1 cellular context compared by ENCODE assay signal in genomic region chr2:105329197-105329554, GRCh38.
TF ChIP-seq lines count a peak whose summit lies in the region.

No MANE protein-coding gene starts in this region.

TF ChIP-seq in HepG2, 621 proteins besides CTCF, POLR2A, EP300 and RAD21 (continued from another document and continues in another):
- 0 out of 2 replicates have a peak, but pooled peaks have one; percentile 6 for TF ChIP-seq ZNF691 (CRISPR knock-in tag; IDR thresholded peaks at IDR 0.05; ENCODE audit: borderline replicate concordance, low read depth)
- no peak; the same call in 1 of the 2 replicates for TF ChIP-seq ZBTB34 (CRISPR knock-in tag; IDR thresholded peaks at IDR 0.05)
- TF ChIP-seq RBM22 (optimal IDR thresholded peaks at IDR 0.05; ENCODE audit: low read length) = no peak
- no peak for TF ChIP-seq ZNF512 (CRISPR knock-in tag; IDR thresholded peaks at IDR 0.05)
- TF ChIP-seq ZBTB43 (CRISPR knock-in tag; conservative IDR thresholded peaks at IDR 0.05) = peak; percentile 26; the same call in 1 of the 2 replicates
- no peak for TF ChIP-seq ZBTB21 (CRISPR knock-in tag; IDR thresholded peaks at IDR 0.05)
- no peak for TF ChIP-seq TGIF2 (CRISPR knock-in tag; IDR thresholded peaks at IDR 0.05)
- no peak for TF ChIP-seq SOX13 (IDR thresholded peaks at IDR 0.05)
- no peak for TF ChIP-seq SOX13 (CRISPR knock-in tag; conservative IDR thresholded peaks at IDR 0.05 in 1 of 2, IDR thresholded peaks at IDR 0.05 in 1 of 2)
- peak; percentile 76 for TF ChIP-seq PATZ1 (CRISPR knock-in tag; IDR thresholded peaks at IDR 0.05)
- no peak for TF ChIP-seq SAP130 (CRISPR knock-in tag; IDR thresholded peaks at IDR 0.05; ENCODE audit: low read depth)
- TF ChIP-seq MLX (CRISPR knock-in tag; IDR thresholded peaks at IDR 0.05) = peak; percentile 13; the same call in 1 of the 2 replicates
- no peak for TF ChIP-seq ZNF432 (CRISPR knock-in tag; IDR thresholded peaks at IDR 0.05; ENCODE audit: borderline replicate concordance)
- no peak for TF ChIP-seq ZNF460 (CRISPR knock-in tag; IDR thresholded peaks at IDR 0.05; ENCODE audit: borderline replicate concordance)
- 0 out of 4 replicates have a peak, but pooled peaks of 1 of the 2 experiments have one; percentile 13 for TF ChIP-seq REST (IDR thresholded peaks at IDR 0.05; ENCODE audit: borderline replicate concordance in 1 of 2, low read depth in 1 of 2, low read length in 2 of 2)
- TF ChIP-seq ZNF879 (CRISPR knock-in tag; IDR thresholded peaks at IDR 0.05) = peak; percentile 22; the same call in 1 of the 2 replicates
- TF ChIP-seq ZNF747 (CRISPR knock-in tag; IDR thresholded peaks at IDR 0.05; ENCODE audit: borderline replicate concordance) = no peak
- 0 out of 2 replicates have a peak, but pooled peaks have one; percentile 2 for TF ChIP-seq ZNF430 (CRISPR knock-in tag; IDR thresholded peaks at IDR 0.05)
- no peak for TF ChIP-seq TFAP4 (IDR thresholded peaks at IDR 0.05; ENCODE audit: borderline replicate concordance, low read depth)
- no peak for TF ChIP-seq ZNF274 (CRISPR knock-in tag; IDR thresholded peaks at IDR 0.05)
- no peak for TF ChIP-seq MBNL3 (CRISPR knock-in tag; conservative IDR thresholded peaks at IDR 0.05)
- no peak for TF ChIP-seq ZNF766 (CRISPR knock-in tag; IDR thresholded peaks at IDR 0.05; ENCODE audit: borderline replicate concordance)
- TF ChIP-seq ISX (CRISPR knock-in tag; conservative IDR thresholded peaks at IDR 0.05) = no peak
- TF ChIP-seq IKZF4 (CRISPR knock-in tag; IDR thresholded peaks at IDR 0.05; ENCODE audit: borderline replicate concordance, low read depth, not compliant biosample characterization) = no peak
- no peak for TF ChIP-seq NFKBIZ (CRISPR knock-in tag; IDR thresholded peaks at IDR 0.05)
- TF ChIP-seq SIN3A (IDR thresholded peaks at IDR 0.05; ENCODE audit: borderline replicate concordance, low read depth, low read length) = peak; percentile 2; the same call in 1 of the 2 replicates
- TF ChIP-seq HNF4G (IDR thresholded peaks at IDR 0.05; ENCODE audit: borderline replicate concordance, low read depth, low read length) = no peak
- TF ChIP-seq HNF4G (CRISPR knock-in tag; IDR thresholded peaks at IDR 0.05; ENCODE audit: borderline replicate concordance, low read depth) = no peak
- no peak for TF ChIP-seq HBP1 (CRISPR knock-in tag; IDR thresholded peaks at IDR 0.05; ENCODE audit: low read depth)
- no peak for TF ChIP-seq ZNF142 (CRISPR knock-in tag; IDR thresholded peaks at IDR 0.05)
- TF ChIP-seq HDAC1 (CRISPR knock-in tag; IDR thresholded peaks at IDR 0.05) = peak; percentile 32; the same call in 1 of the 2 replicates
- no peak for TF ChIP-seq E2F1 (CRISPR knock-in tag; IDR thresholded peaks at IDR 0.05)
- peak; percentile 58; the same call in 1 of the 2 replicates for TF ChIP-seq BHLHE40 (IDR thresholded peaks at IDR 0.05; ENCODE audit: low read length)
- TF ChIP-seq RELA (CRISPR knock-in tag; IDR thresholded peaks at IDR 0.05) = peak; percentile 15; the same call in 1 of the 2 replicates
- peak; percentile 44; the same call in 1 of the 2 replicates for TF ChIP-seq ZNF670 (CRISPR knock-in tag; IDR thresholded peaks at IDR 0.05; ENCODE audit: borderline replicate concordance)
